In genomic region chr6:13926378-13926777, GRCh38 we compare ENCODE assay signal across 2 cellular contexts.
TF ChIP-seq lines count a peak whose summit lies in the region.

No MANE protein-coding gene starts in this region.

TF ChIP-seq in SK-N-SH, 30 proteins besides CTCF, POLR2A, EP300 and RAD21 (continued from another document):
- TF ChIP-seq FOSL2 (IDR thresholded peaks at IDR 0.05; ENCODE audit: borderline replicate concordance, low read depth) (no peak), JUND (IDR thresholded peaks at IDR 0.05) (no peak), RFX5 (IDR thresholded peaks at IDR 0.05; ENCODE audit: low read length) (no peak), EZH2phosphoT487 (IDR thresholded peaks at IDR 0.05; ENCODE audit: borderline replicate concordance, low read depth) (no peak), NFIC (IDR thresholded peaks at IDR 0.05; ENCODE audit: borderline replicate concordance) (no peak), GABPA (IDR thresholded peaks at IDR 0.05; ENCODE audit: low read depth) (no peak)
TF ChIP-seq in SK-N-SH: peak in this region for 0.

TF ChIP-seq in SK-N-SH treated with all-trans-retinoic acid at 6 μM for 48 hours, 23 proteins besides CTCF, POLR2A, EP300 and RAD21 (continued from another document):
- TF ChIP-seq POU6F1 (CRISPR knock-in tag; IDR thresholded peaks at IDR 0.05; ENCODE audit: borderline replicate concordance, low read depth) (no peak), TSHZ2 (CRISPR knock-in tag; IDR thresholded peaks at IDR 0.05) (no peak), TOX (CRISPR knock-in tag; IDR thresholded peaks at IDR 0.05; ENCODE audit: borderline replicate concordance) (no peak), GLIS3 (CRISPR knock-in tag; IDR thresholded peaks at IDR 0.05) (no peak), ISL1 (CRISPR knock-in tag; IDR thresholded peaks at IDR 0.05) (no peak), SNAI2 (CRISPR knock-in tag; IDR thresholded peaks at IDR 0.05) (no peak), CSDC2 (CRISPR knock-in tag; IDR thresholded peaks at IDR 0.05) (no peak), ARNTL (CRISPR knock-in tag; IDR thresholded peaks at IDR 0.05; ENCODE audit: borderline replicate concordance, low read depth) (no peak), ZFP3 (CRISPR knock-in tag; IDR thresholded peaks at IDR 0.05) (no peak), PATZ1 (CRISPR knock-in tag; IDR thresholded peaks at IDR 0.05; ENCODE audit: borderline replicate concordance) (no peak), RARB (CRISPR knock-in tag; IDR thresholded peaks at IDR 0.05) (no peak)
TF ChIP-seq in SK-N-SH treated with all-trans-retinoic acid at 6 μM for 48 hours: peak in this region for 0.
